In genomic region chr1:18157352-18157751, GRCh38 we compare ENCODE assay signal across 37 cellular contexts. TPM values are rescaled to one million over a fixed set of nuclear protein-coding genes. Genes with fewer than 3 reads are reported as not detected.
"Had no signal": no experiment of that assay in that cellular context is flagged by ENCODE, and none has a peak within 500 bp of the region (broad histone marks: within the 10 kb centered on the region; RNA-seq: fewer than 3 reads in every experiment).

No MANE protein-coding gene starts in this region.

- H3K4me1 ChIP-seq: adrenal gland, body of pancreas, colonic mucosa, esophagus squamous epithelium, gastroesophageal sphincter had no signal

- DNase-seq: activated CD4-positive, alpha-beta memory T cell treated with anti-CD3 and anti-CD28 coated beads for 36 hours; activated CD4-positive, alpha-beta T cell treated with anti-CD3 and anti-CD28 coated beads for 36 hours; activated CD4-positive, alpha-beta T cell treated with anti-CD3 and anti-CD28 coated beads, Interleukin-2, amount 10 ng/mL, durations not matched to agents 24 days and 14 days; activated CD4-positive, CD25-positive, alpha-beta regulatory T cell; activated CD4-positive, CD25-positive, alpha-beta regulatory T cell treated with anti-CD3 and anti-CD28 coated beads, Interleukin-2, amount 50 U/mL, for 72 hours; activated CD8-positive, alpha-beta memory T cell treated with anti-CD3 and anti-CD28 coated beads, Interleukin-2, amount 10 ng/mL, durations not matched to agents 7 days and 5 days; activated CD8-positive, alpha-beta memory T cell treated with anti-CD3 and anti-CD28 coated beads, Interleukin-2, amount 50 U/mL, for 4 hours; activated CD8-positive, alpha-beta T cell treated with anti-CD3 and anti-CD28 coated beads, Interleukin-2, amount 10 ng/mL, durations not matched to agents 7 days and 5 days; activated effector memory CD4-positive, alpha-beta T cell treated with anti-CD3 and anti-CD28 coated beads, Interleukin-2, amount 50 U/mL, for 16 hours; activated naive CD4-positive, alpha-beta T cell treated with anti-CD3 and anti-CD28 coated beads for 36 hours; activated naive CD8-positive, alpha-beta T cell treated with anti-CD3 and anti-CD28 coated beads for 36 hours; activated naive CD8-positive, alpha-beta T cell treated with anti-CD3 and anti-CD28 coated beads, Interleukin-2, amount 50 U/mL, for 24 hours; activated T-cell treated with anti-CD3 and anti-CD28 coated beads, Interleukin-2, amount 50 U/mL, for 1 hour; activated T-cell treated with anti-CD3 and anti-CD28 coated beads, Interleukin-2, amount 50 U/mL, for 48 hours; adrenal gland; amygdala; body of pancreas; caudate nucleus; colonic mucosa; effector CD8-positive, alpha-beta T cell; esophagus squamous epithelium; foreskin melanocyte; T-helper 1 cell; T-helper 17 cell; T1000; WERI-Rb-1 had no signal

- H3K9me3 ChIP-seq: adrenal gland, body of pancreas, colonic mucosa, esophagus squamous epithelium, gastroesophageal sphincter had no signal

- ATAC-seq: activated CD4-positive, alpha-beta T cell treated with anti-CD3 and anti-CD28 coated beads for 36 hours; activated CD8-positive, alpha-beta memory T cell treated with anti-CD3 and anti-CD28 coated beads, Interleukin-2, amount 10 ng/mL, durations not matched to agents 7 days and 5 days; activated CD8-positive, alpha-beta T cell treated with anti-CD3 and anti-CD28 coated beads, Interleukin-2, amount 10 ng/mL, durations not matched to agents 7 days and 5 days; activated naive CD8-positive, alpha-beta T cell treated with anti-CD3 and anti-CD28 coated beads, Interleukin-2, amount 50 U/mL, for 24 hours; body of pancreas; gastroesophageal sphincter; T-helper 17 cell had no signal

- H3K27ac ChIP-seq: adrenal gland, body of pancreas, colonic mucosa, epithelial cell of prostate, esophagus squamous epithelium, gastroesophageal sphincter, WERI-Rb-1 had no signal

- H3K27me3 ChIP-seq: adrenal gland, body of pancreas, colonic mucosa had no signal

- FAIRE-seq: endometrium, endothelial cell of umbilical vein had no signal

- H3K36me3 ChIP-seq: adrenal gland, colonic mucosa, esophagus squamous epithelium, gastroesophageal sphincter, WERI-Rb-1 had no signal

- H3K4me3 ChIP-seq: adrenal gland, body of pancreas, colonic mucosa, esophagus squamous epithelium, gastroesophageal sphincter had no signal

RNA-seq across cellular contexts. Expression of gene IGSF21, which starts 49.8 kb away (rescaled TPM):
- total RNA-seq: activated CD4-positive, alpha-beta memory T cell treated with anti-CD3 and anti-CD28 coated beads for 36 hours; activated CD4-positive, alpha-beta T cell treated with anti-CD3 and anti-CD28 coated beads for 36 hours; activated CD4-positive, alpha-beta T cell treated with anti-CD3 and anti-CD28 coated beads, Interleukin-2, amount 10 ng/mL, durations not matched to agents 24 days and 14 days; activated CD8-positive, alpha-beta memory T cell treated with anti-CD3 and anti-CD28 coated beads for 36 hours; activated CD8-positive, alpha-beta memory T cell treated with anti-CD3 and anti-CD28 coated beads, Interleukin-2, amount 10 ng/mL, durations not matched to agents 7 days and 5 days; activated CD8-positive, alpha-beta T cell treated with anti-CD3 and anti-CD28 coated beads, Interleukin-2, amount 10 ng/mL, durations not matched to agents 7 days and 5 days; activated naive CD4-positive, alpha-beta T cell treated with anti-CD3 and anti-CD28 coated beads for 36 hours; activated naive CD8-positive, alpha-beta T cell treated with anti-CD3 and anti-CD28 coated beads for 36 hours; activated T-helper 1 cell treated with anti-CD3 and anti-CD28 coated beads, Interleukin-12 subunit alpha, Interleukin-12 subunit beta, Interleukin-2, Interleukin-4 antibody, amounts not matched to agents 30 ng/mL and 10 ng/mL and 1 ng/mL, durations not matched to agents 14 hours and 24 hours and 36 hours; activated T-helper 2 cell treated with anti-CD3 and anti-CD28 coated beads, Interferon-gamma antibody, Interleukin-2, Interleukin-4, amounts not matched to agents 10 μg/mL and 5 μg/mL and 100 μg/mL, durations not matched to agents 14 hours and 24 hours and 36 hours; dermis microvascular lymphatic vessel endothelial cell; endothelial cell of umbilical vein; fibroblast of lung; fibroblast of villous mesenchyme; glomerular endothelial cell; T-helper 17 cell had no signal
- polyA plus RNA-seq: endothelial cell of umbilical vein, fibroblast of lung had no signal
